ENCODE assay signal across 21 cellular contexts in genomic region chr1:222062640-222063039, GRCh38.
DNase-seq lines count a peak whose midpoint lies in the region; ATAC-seq, FAIRE-seq and TF ChIP-seq lines count a peak whose summit lies in the region.
"Had no signal": no experiment of that assay in that cellular context is flagged by ENCODE, and none has a peak within 500 bp of the region (broad histone marks: within the 10 kb centered on the region; RNA-seq: fewer than 3 reads in every experiment).

No MANE protein-coding gene starts in this region.

- peak overlapping the region; percentile 69 for H3K27ac ChIP-seq in 22Rv1
- H3K27ac ChIP-seq in HepG2 (ENCODE audit: extremely low read length, insufficient read depth, low read length): peak overlapping the region; percentile 70
- no peak overlapping the region for H3K27ac ChIP-seq in osteoblast (ENCODE audit: low read depth, low read length)
- H3K27ac ChIP-seq: BLaER1 treated with 17β-estradiol and CSF1 and Interleukin-3, amounts not matched to agents 10 nM and 100 nM had no signal

- H3K27me3 Mint-ChIP-seq in endothelial cell (ENCODE audit: unreplicated experiment): peaks cover 5% of the 10 kb centered on the region
- H3K27me3 Mint-ChIP-seq: B cell had no signal

- FAIRE-seq in HepG2 (lab: Jason Lieb, UNC): no peak
- FAIRE-seq: GM12892, GM18507, H54, HTR-8/SVneo had no signal

- H3K4me3 Mint-ChIP-seq in endothelial cell (ENCODE audit: unreplicated experiment): no peak overlapping the region
- H3K4me3 Mint-ChIP-seq: B cell; CD8-positive, alpha-beta memory T cell; GM23338 had no signal

- H3K9me3 Mint-ChIP-seq in endothelial cell (ENCODE audit: unreplicated experiment): peaks cover 6% of the 10 kb centered on the region

- POLR2A ChIA-PET in HepG2 (lab: Yijun Ruan, JAX): interaction anchor here (1.0 to 1.6 kb wide), 3 partner anchors 9 to 348 kb away, joined by 3 to 5 read pairs (median 5); no protein-coding TSS in a partner anchor

- H3K36me3 ChIP-seq in HepG2 (replicated peaks in 1 of 2; ENCODE audit: control insufficient read depth in 1 of 2, insufficient read depth in 2 of 2, low read length in 2 of 2): no peaks in the 10 kb centered on the region
- no peaks in the 10 kb centered on the region for H3K36me3 ChIP-seq in osteoblast (ENCODE audit: insufficient read depth, low read length)
- H3K36me3 ChIP-seq: BLaER1 treated with 17β-estradiol and CSF1 and Interleukin-3, amounts not matched to agents 10 nM and 100 nM had no signal

- peaks cover 3% of the 10 kb centered on the region for H3K36me3 Mint-ChIP-seq in endothelial cell (ENCODE audit: low read depth, unreplicated experiment)

- TF ChIP-seq EP300 in HepG2 (IDR thresholded peaks at IDR 0.05; ENCODE audit: low read depth in 2 of 2, low read length in 2 of 2): no peak
- TF ChIP-seq EP300 in HepG2 (CRISPR knock-in tag; IDR thresholded peaks at IDR 0.05; ENCODE audit: borderline replicate concordance): no peak

- H3K4me1 ChIP-seq in HepG2 (ENCODE audit: insufficient read depth, low read length) (peaks cover 44% of the 10 kb centered on the region), osteoblast (ENCODE audit: insufficient read depth, low read length) (no peaks in the 10 kb centered on the region)

- no TSS peak for BruUV-seq in HepG2 (replicated peaks; lab: Mats Ljungman, UMichigan)

- H3K27me3 ChIP-seq in HepG2 (ENCODE audit: control insufficient read depth in 1 of 2, insufficient read depth in 2 of 2, low read length in 2 of 2) (no peaks in the 10 kb centered on the region; a peak in 1 of 5 replicates), osteoblast (ENCODE audit: insufficient read depth, low read length) (no peaks in the 10 kb centered on the region)
- H3K27me3 ChIP-seq: BLaER1 treated with 17β-estradiol and CSF1 and Interleukin-3, amounts not matched to agents 10 nM and 100 nM had no signal

- TF ChIP-seq POLR2A in HepG2 (IDR thresholded peaks at IDR 0.05; ENCODE audit: insufficient read depth in 1 of 2, low read depth in 2 of 2, low read length in 2 of 2): no peak

- H3K4me3 ChIP-seq in epithelial cell of esophagus (ENCODE audit: low read length): no peak overlapping the region
- H3K4me3 ChIP-seq in HepG2 (replicated peaks in 1 of 3; ENCODE audit: insufficient read depth in 1 of 3, low read depth in 2 of 3, low read length in 3 of 3): no peak overlapping the region; a peak in 1 of 6 replicates
- no peak overlapping the region for H3K4me3 ChIP-seq in osteoblast (ENCODE audit: insufficient read depth, low read length)
- H3K4me3 ChIP-seq: BLaER1 treated with 17β-estradiol and CSF1 and Interleukin-3, amounts not matched to agents 10 nM and 100 nM; GM23338 had no signal

- H3K79me2 ChIP-seq in HepG2 (ENCODE audit: insufficient read depth, low read length): no peaks in the 10 kb centered on the region
- peaks cover 42% of the 10 kb centered on the region for H3K79me2 ChIP-seq in osteoblast (ENCODE audit: insufficient read depth, low read length)

- in situ Hi-C loops in HepG2 (cut with HindIII; ENCODE audit: extremely low pct_ligation_motif_present, low pct_unique_long_range_greater_than_20kb): no loop called here

- no peak for TF ChIP-seq RAD21 in HepG2 (CRISPR knock-in tag; IDR thresholded peaks at IDR 0.05)

- CTCF ChIA-PET in HepG2 (lab: Yijun Ruan, JAX; ENCODE audit: low intra/inter-chr PET ratio, low total read pairs): no interaction called here

- H4K20me1 ChIP-seq in HepG2 (ENCODE audit: insufficient read depth, low read length) (no peaks in the 10 kb centered on the region), osteoblast (ENCODE audit: insufficient read depth, low read length) (no peaks in the 10 kb centered on the region)
- H4K20me1 ChIP-seq: BLaER1 treated with 17β-estradiol and CSF1 and Interleukin-3, amounts not matched to agents 10 nM and 100 nM had no signal

- DNase-seq in epithelial cell of esophagus (ENCODE audit: low read depth) (peak; percentile 26), HepG2 (ENCODE audit: low spot score) (no peak), osteoblast (ENCODE audit: insufficient read length, low spot score, missing footprints) (no peak), endothelial cell (ENCODE audit: low spot score) (no peak), NCI-H510A (lab: John Stamatoyannopoulos, UW) (no peak), NCI-H446 treated with DMSO at 0.1 percent for 48 hours (lab: John Stamatoyannopoulos, UW) (no peak)
- DNase-seq: CD8-positive, alpha-beta memory T cell; COR-L47; DMS 273 treated with DMSO at 0.1 percent for 48 hours; DMS79; GDM1; HCEC 1CT had no signal

- no peaks in the 10 kb centered on the region for H3K4me1 Mint-ChIP-seq in endothelial cell (ENCODE audit: unreplicated experiment)
- H3K4me1 Mint-ChIP-seq: B cell; CD8-positive, alpha-beta memory T cell; GM23338 had no signal

- H2AFZ ChIP-seq in HepG2 (ENCODE audit: low read length) (no peak overlapping the region), osteoblast (ENCODE audit: low read length) (peak overlapping the region; percentile 34)
- H2AFZ ChIP-seq: GM23338 had no signal

- H3K4me2 ChIP-seq in HepG2 (ENCODE audit: low read depth, low read length) (peak overlapping the region; percentile 54), osteoblast (ENCODE audit: insufficient read depth, low read length) (no peak overlapping the region)
- H3K4me2 ChIP-seq: BLaER1 treated with 17β-estradiol and CSF1 and Interleukin-3, amounts not matched to agents 10 nM and 100 nM; GM23338 had no signal

- ATAC-seq in HepG2 (no peak), HG03280 (IDR thresholded peaks at IDR 0.05; ENCODE audit: unreplicated experiment) (no peak)
- ATAC-seq: GM23338 had no signal

- intact Hi-C loops in HepG2 (cut with micrococcal nuclease; ENCODE audit: unreplicated experiment): loop anchor here (5.0 kb wide), 1 partner anchor 1355 kb away; no protein-coding TSS in a partner anchor

- no peak overlapping the region for H3K9ac ChIP-seq in HepG2 (ENCODE audit: insufficient read depth, low read depth, low read length)
- H3K9ac ChIP-seq: BLaER1 treated with 17β-estradiol and CSF1 and Interleukin-3, amounts not matched to agents 10 nM and 100 nM had no signal

- H3K9me3 ChIP-seq in HepG2 (ENCODE audit: low read length): peaks cover 31% of the 10 kb centered on the region
- H3K9me3 ChIP-seq in osteoblast (ENCODE audit: low read depth, low read length): no peaks in the 10 kb centered on the region

- no peak for TF ChIP-seq CTCF in 22Rv1 (IDR thresholded peaks at IDR 0.05)
- no peak for TF ChIP-seq CTCF in epithelial cell of esophagus (IDR thresholded peaks at IDR 0.05; ENCODE audit: insufficient read depth, low read depth, low read length, missing control alignments)
- TF ChIP-seq CTCF in HepG2 (CRISPR knock-in tag; IDR thresholded peaks at IDR 0.05): no peak
- no peak for TF ChIP-seq CTCF in osteoblast (IDR thresholded peaks at IDR 0.05; ENCODE audit: extremely low read depth, low read depth, low read length)
- no peak for TF ChIP-seq CTCF in endothelial cell (IDR thresholded peaks at IDR 0.05; ENCODE audit: unreplicated experiment)

- no peak overlapping the region for H3K27ac Mint-ChIP-seq in endothelial cell (ENCODE audit: unreplicated experiment)
- H3K27ac Mint-ChIP-seq: B cell; CD8-positive, alpha-beta memory T cell; GM23338 had no signal

TF ChIP-seq in HepG2, 621 proteins besides CTCF, POLR2A, EP300 and RAD21:
- TF ChIP-seq ZNF12 (CRISPR knock-in tag; IDR thresholded peaks at IDR 0.05) (peak; percentile 92), ZFX (CRISPR knock-in tag; IDR thresholded peaks at IDR 0.05; ENCODE audit: low read depth) (no peak), SATB2 (CRISPR knock-in tag; IDR thresholded peaks at IDR 0.05) (no peak)
